8 cellular contexts compared by ENCODE assay signal in genomic region chr1:147640553-147641165, GRCh38. TPM values are rescaled to one million over a fixed set of nuclear protein-coding genes. Genes with fewer than 3 reads are reported as not detected.
DNase-seq lines count a peak whose midpoint lies in the region; ATAC-seq and TF ChIP-seq lines count a peak whose summit lies in the region.

No MANE protein-coding gene starts in this region.

- H4K20me1 ChIP-seq in Karpas-422 (ENCODE audit: insufficient read depth, low read depth, low read length), result no peaks in the 10 kb centered on the region

- no peak overlapping the region for H4K91ac ChIP-seq in trophoblast cell (ENCODE audit: low read depth, low read length)

- H3K36me3 ChIP-seq in Karpas-422 (ENCODE audit: insufficient read depth, low read length) (no peaks in the 10 kb centered on the region), trophoblast cell (ENCODE audit: control insufficient read depth in 1 of 2, insufficient read depth in 2 of 2, low read length in 2 of 2) (peaks cover 0 to 3% of the 10 kb centered on the region in 2 experiments)

- H2AFZ ChIP-seq in Karpas-422 (ENCODE audit: low read length) (no peak overlapping the region), trophoblast cell (ENCODE audit: insufficient read depth, low read length, poor library complexity) (no peak overlapping the region)

- no peaks in the 10 kb centered on the region for H3K4me1 ChIP-seq in Karpas-422 (ENCODE audit: low read length)
- H3K4me1 ChIP-seq in trophoblast cell (ENCODE audit: control insufficient read depth in 1 of 2, insufficient read depth in 2 of 2, low read length in 2 of 2), result peaks cover 0 to 5% of the 10 kb centered on the region in 2 experiments

- H3K9me2 ChIP-seq in Karpas-422 (replicated peaks; ENCODE audit: insufficient read depth, low read length), result no peaks in the 10 kb centered on the region

- ATAC-seq in GM21619 (IDR thresholded peaks at IDR 0.05; ENCODE audit: unreplicated experiment), result peak; percentile 92

- H3K27ac ChIP-seq in Karpas-422 (ENCODE audit: low read length), result no peak overlapping the region
- no peak overlapping the region for H3K27ac ChIP-seq in trophoblast cell (ENCODE audit: low read depth, low read length)

- H3K79me2 ChIP-seq in Karpas-422 (ENCODE audit: low read length) (no peaks in the 10 kb centered on the region), trophoblast cell (ENCODE audit: control insufficient read depth, insufficient read depth, low read length, poor library complexity) (no peaks in the 10 kb centered on the region)

- H3K27me3 ChIP-seq in Karpas-422 (ENCODE audit: low read length) (no peaks in the 10 kb centered on the region), trophoblast cell (ENCODE audit: insufficient read depth, low read length) (no peaks in the 10 kb centered on the region)

- peak overlapping the region; percentile 29 for H4K8ac ChIP-seq in trophoblast cell (ENCODE audit: low read depth, low read length)

- no peak overlapping the region for H2BK120ac ChIP-seq in trophoblast cell (ENCODE audit: insufficient read depth, low read length, poor library complexity)

- no peak overlapping the region for H3K14ac ChIP-seq in trophoblast cell (ENCODE audit: low read length)

- no peaks in the 10 kb centered on the region for H3K9me3 ChIP-seq in Karpas-422 (ENCODE audit: low read length)
- no peaks in the 10 kb centered on the region for H3K9me3 ChIP-seq in trophoblast cell (ENCODE audit: insufficient read depth, low read depth, low read length)

- peak; percentile 86 for TF ChIP-seq CTCF in type B pancreatic cell (conservative IDR thresholded peaks at IDR 0.05)

- no peak overlapping the region for H2BK5ac ChIP-seq in trophoblast cell (ENCODE audit: low read depth, low read length, poor library complexity)

- H2AK5ac ChIP-seq in trophoblast cell (ENCODE audit: low read length), result no peak overlapping the region

- H3K27ac Mint-ChIP-seq in type B pancreatic cell, result no peak overlapping the region

- DNase-seq in DMS79 (lab: John Stamatoyannopoulos, UW) (peak; percentile 4), Karpas-422 (peak; percentile 80), SHP77 (lab: John Stamatoyannopoulos, UW) (peak; percentile 88 to 90), foreskin melanocyte (peak; percentile 50), trophoblast cell (peak; percentile 77 to 87), type B pancreatic cell (ENCODE audit: extremely low spot score, unreplicated experiment) (no peak)
- DNase-seq in activated T-helper 9 cell treated with anti-CD3 and anti-CD28 coated beads, Interleukin-2, amount 50 U/mL, for 16 hours (ENCODE audit: low read depth), result peak; percentile 65

- no peaks in the 10 kb centered on the region for H3K9me3 Mint-ChIP-seq in type B pancreatic cell

- no peak overlapping the region for H3K18ac ChIP-seq in trophoblast cell (ENCODE audit: low read length)

- H3K23ac ChIP-seq in trophoblast cell (ENCODE audit: low read length), result no peak overlapping the region

- H3K4me2 ChIP-seq in Karpas-422 (ENCODE audit: low read depth, low read length, poor library complexity, severe bottlenecking) (no peak overlapping the region), trophoblast cell (ENCODE audit: low read length) (no peak overlapping the region)

- no peak overlapping the region for H2BK12ac ChIP-seq in trophoblast cell (ENCODE audit: low read length)

- peaks cover 25% of the 10 kb centered on the region for H3K36me3 Mint-ChIP-seq in type B pancreatic cell

- no peak overlapping the region for H3K4me3 Mint-ChIP-seq in type B pancreatic cell

- no peak overlapping the region for H3K4ac ChIP-seq in trophoblast cell (ENCODE audit: low read depth, low read length)

- no peak overlapping the region for H4K12ac ChIP-seq in trophoblast cell (ENCODE audit: low read depth, low read length)

- H3K4me3 ChIP-seq in Karpas-422 (ENCODE audit: low read length), result no peak overlapping the region
- H3K4me3 ChIP-seq in trophoblast cell (ENCODE audit: low read depth, low read length), result no peak overlapping the region

- H3K79me1 ChIP-seq in trophoblast cell (ENCODE audit: low read length), result no peaks in the 10 kb centered on the region

- peaks cover 9% of the 10 kb centered on the region for H3K4me1 Mint-ChIP-seq in type B pancreatic cell (ENCODE audit: unreplicated experiment)

- WGBS in trophoblast cell (ENCODE audit: extremely low coverage, insufficient coverage, insufficient read length), result no CpG with 5 or more reads among the region's 9 CpGs

- H3K9ac ChIP-seq in Karpas-422 (ENCODE audit: low read length), result no peak overlapping the region
- no peak overlapping the region for H3K9ac ChIP-seq in trophoblast cell (ENCODE audit: low read length)

- no peaks in the 10 kb centered on the region for H3K27me3 Mint-ChIP-seq in type B pancreatic cell

RNA-seq across cellular contexts. Expression of gene ACP6, which starts 29.7 kb away (rescaled TPM):
- total RNA-seq in Karpas-422 (2014; rRNA removed; shearing (Covaris generic); ENCODE audit: low replicate concordance), result 3.0 and 6.7 TPM in 2 replicates
- polyA plus RNA-seq in trophoblast cell (2013), result 3.2 and 3.6 TPM in 2 replicates
- 24.4 and 28.8 TPM in 2 replicates for total RNA-seq in type B pancreatic cell (ENCODE audit: low replicate concordance)
